18 cellular contexts compared by ENCODE assay signal in the genomic region with DNA sequence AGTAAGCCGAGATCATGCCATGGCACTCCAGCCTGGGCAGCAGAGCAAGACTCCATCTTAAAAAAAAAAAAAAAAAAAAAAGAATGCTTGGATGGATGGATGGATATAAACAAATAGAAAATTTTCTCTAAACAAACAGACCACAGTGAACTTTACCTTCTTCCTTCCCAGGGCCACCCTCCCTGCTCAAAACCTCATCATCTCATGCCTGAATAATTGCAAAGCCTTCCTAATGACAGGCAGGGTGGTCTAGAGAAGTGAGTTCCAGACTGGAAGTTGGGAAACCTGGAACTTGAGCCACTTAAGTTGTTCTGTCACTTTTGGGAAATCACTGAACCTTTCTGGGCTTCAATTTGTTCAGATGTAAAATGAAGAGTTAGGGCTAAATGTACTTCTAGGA. TPM values are rescaled to one million over a fixed set of nuclear protein-coding genes. Genes with fewer than 3 reads are reported as not detected.
DNase-seq lines count a peak whose midpoint lies in the region; FAIRE-seq and TF ChIP-seq lines count a peak whose summit lies in the region.
"Had no signal": no experiment of that assay in that cellular context is flagged by ENCODE, and none has a peak within 500 bp of the region (broad histone marks: within the 10 kb centered on the region; RNA-seq: fewer than 3 reads in every experiment).

No MANE protein-coding gene starts in this region.

- H3K36me3 ChIP-seq in GM23248 (ENCODE audit: low read depth) (0 out of 2 replicates have a peak, but pooled peaks cover 3% of the 10 kb centered on the region), keratinocyte (ENCODE audit: control insufficient read depth in 2 of 2, extremely low read depth in 1 of 2, insufficient read depth in 2 of 2, low read length in 2 of 2) (peaks cover 4 to 7% of the 10 kb centered on the region in 2 experiments), stomach (peaks cover 0 to 7% (median 2%) of the 10 kb centered on the region in 4 donors)
- H3K36me3 ChIP-seq: right lobe of liver had no signal

- 89 to 95% methylated on average over 1 of the region's 1 CpG for WGBS in GM23248 (ENCODE audit: low coverage in 1 of 2, low lambda C conversion rate in 2 of 2, missing lambda C conversion rate in 2 of 2), 2 experiments
- WGBS in stomach, 5 donors: 80 to 100% (median 94%) methylated on average over 1 of the region's 1 CpG

- no peaks in the 10 kb centered on the region for H3K9me1 ChIP-seq in keratinocyte (ENCODE audit: control insufficient read depth, extremely low read depth, insufficient read depth, low read length)

- DNase-seq in GM23248: no peak
- DNase-seq in keratinocyte (ENCODE audit: low read depth, low spot score): no peak
- no peak for DNase-seq in stomach
- DNase-seq in NCI-H526 treated with DMSO at 0.1 percent for 48 hours (lab: John Stamatoyannopoulos, UW): no peak
- no peak for DNase-seq in globus pallidus (ENCODE audit: low spot score)
- no peak for DNase-seq in substantia nigra (lab: John Stamatoyannopoulos, UW)
- DNase-seq in DMS53 (lab: John Stamatoyannopoulos, UW): no peak
- DNase-seq: activated CD8-positive, alpha-beta memory T cell treated with anti-CD3 and anti-CD28 coated beads, Interleukin-2, amount 50 U/mL, for 4 hours; left colon; NCI-H1417 treated with DMSO at 0.1 percent for 48 hours; NCI-H446; nephron progenitor cell; right lobe of liver; stimulated activated naive CD4-positive, alpha-beta T cell; SW 1271 had no signal

- peak overlapping the region; percentile 97 for H3K27ac ChIP-seq in GM23248
- H3K27ac ChIP-seq in angular gyrus (ENCODE audit: low read depth, low read length): peak overlapping the region; percentile 46
- H3K27ac ChIP-seq in keratinocyte (ENCODE audit: control insufficient read depth, insufficient read depth, low read length): peak overlapping the region; percentile 65
- H3K27ac ChIP-seq in stomach: peak overlapping the region in 4 of 5 donors; percentile 67 to 82 (median 75)
- H3K27ac ChIP-seq in substantia nigra (ENCODE audit: low read depth, low read length, poor library complexity, severe bottlenecking): no peak overlapping the region
- H3K27ac ChIP-seq: BLaER1 treated with 17β-estradiol and CSF1 and Interleukin-3, amounts not matched to agents 10 nM and 100 nM; right lobe of liver had no signal

- TF ChIP-seq CTCF in keratinocyte (optimal IDR thresholded peaks at IDR 0.05 in 1 of 3, IDR thresholded peaks at IDR 0.05 in 1 of 3, conservative IDR thresholded peaks at IDR 0.05 in 1 of 3; ENCODE audit: extremely low read depth in 1 of 3, insufficient read depth in 2 of 3, low read length in 3 of 3) (no peak), stomach (IDR thresholded peaks at IDR 0.05) (no peak)

- no peak for TF ChIP-seq EP300 in stomach (IDR thresholded peaks at IDR 0.05)

- dilution Hi-C loops in keratinocyte (cut with MboI; ENCODE audit: extremely low pct_ligation_motif_present, low sequenced_read_pairs): no loop called here

- peak overlapping the region; percentile 75 for H3K9ac ChIP-seq in GM23248
- no peak overlapping the region for H3K9ac ChIP-seq in keratinocyte (ENCODE audit: control insufficient read depth, extremely low read depth, insufficient read depth, low read length)
- H3K9ac ChIP-seq: BLaER1 treated with 17β-estradiol and CSF1 and Interleukin-3, amounts not matched to agents 10 nM and 100 nM had no signal

- no peak overlapping the region for H2AFZ ChIP-seq in GM23248
- no peak overlapping the region for H2AFZ ChIP-seq in keratinocyte (ENCODE audit: control insufficient read depth, low read length)

- intact Hi-C loops in stomach (cut with DNase I; ENCODE audit: low total_unique reads): no loop called here

- H4K20me1 ChIP-seq in GM23248 (ENCODE audit: insufficient read depth): no peaks in the 10 kb centered on the region; the same call in 1 of the 2 replicates
- H4K20me1 ChIP-seq in keratinocyte (ENCODE audit: control insufficient read depth, extremely low read depth, insufficient read depth, low read length): no peaks in the 10 kb centered on the region

- H3K9me2 ChIP-seq in GM23248 (ENCODE audit: insufficient read depth): no peaks in the 10 kb centered on the region

- H3K4me3 ChIP-seq in GM23248 (no peak overlapping the region), keratinocyte (ENCODE audit: control insufficient read depth in 2 of 3, extremely low read depth in 1 of 3, insufficient read depth in 2 of 3, low read depth in 1 of 3, low read length in 3 of 3) (no peak overlapping the region), stomach (no peak overlapping the region)
- H3K4me3 ChIP-seq: BLaER1 treated with 17β-estradiol and CSF1 and Interleukin-3, amounts not matched to agents 10 nM and 100 nM; right lobe of liver had no signal

- H3K4me2 ChIP-seq in GM23248 (ENCODE audit: unreplicated experiment) (peak overlapping the region; percentile 50), keratinocyte (ENCODE audit: control insufficient read depth, extremely low read depth, insufficient read depth, low read depth, low read length) (no peak overlapping the region)

- no peaks in the 10 kb centered on the region for H3K9me3 ChIP-seq in GM23248 (ENCODE audit: low read depth)
- no peaks in the 10 kb centered on the region for H3K9me3 ChIP-seq in keratinocyte (ENCODE audit: control insufficient read depth, low read depth, low read length)
- no peaks in the 10 kb centered on the region for H3K9me3 ChIP-seq in stomach
- H3K9me3 ChIP-seq: BLaER1 treated with 17β-estradiol and CSF1 and Interleukin-3, amounts not matched to agents 10 nM and 100 nM; right lobe of liver had no signal

- H3K4me1 ChIP-seq in GM23248 (ENCODE audit: insufficient read depth) (peaks cover 52% of the 10 kb centered on the region), keratinocyte (ENCODE audit: control insufficient read depth, extremely low read depth, insufficient read depth, low read length) (peaks cover 37% of the 10 kb centered on the region), stomach (peaks cover 13 to 65% (median 41%) of the 10 kb centered on the region in 4 donors)
- H3K4me1 ChIP-seq: right lobe of liver had no signal

- H3K27me3 ChIP-seq in GM23248 (replicated peaks; ENCODE audit: insufficient read depth) (no peaks in the 10 kb centered on the region), keratinocyte (ENCODE audit: control insufficient read depth, extremely low read depth, insufficient read depth, low read length) (no peaks in the 10 kb centered on the region), stomach (no peaks in the 10 kb centered on the region)
- H3K27me3 ChIP-seq: BLaER1 treated with 17β-estradiol and CSF1 and Interleukin-3, amounts not matched to agents 10 nM and 100 nM; right lobe of liver had no signal

- H3K79me2 ChIP-seq in GM23248 (ENCODE audit: insufficient read depth) (peaks cover 95% of the 10 kb centered on the region), keratinocyte (ENCODE audit: control insufficient read depth, insufficient read depth, low read length) (peaks cover 63% of the 10 kb centered on the region)

- in situ Hi-C loops in GM23248 (cut with MboI): no loop called here

- FAIRE-seq in keratinocyte (lab: Jason Lieb, UNC): no peak
- FAIRE-seq: GM12891 had no signal

- H3F3A ChIP-seq in GM23248 (ENCODE audit: insufficient read depth): peaks cover 74% of the 10 kb centered on the region

- TF ChIP-seq POLR2A in stomach (IDR thresholded peaks at IDR 0.05): no peak

RNA-seq across cellular contexts. Expression of a gene that starts 17.6 kb away (rescaled TPM):
- total RNA-seq in GM23248 (2014; rRNA removed; shearing (Covaris generic)): 82.8 and 86.6 TPM in 2 replicates
- 49.5 and 49.7 TPM in 2 replicates for polyA plus RNA-seq in GM23248 (2016; fragmentation: Nextera tagmentation; extraction: Ambion mirVana)
- polyA plus RNA-seq in keratinocyte: 76.9 to 112 TPM (median 84.8 TPM) in 3 replicates
- 27.7 TPM for polyA plus RNA-seq in keratinocyte (2011; ENCODE audit: low read depth)
- polyA plus RNA-seq in keratinocyte (2011; cell fraction: cytosol; rRNA removed): 26.3 and 45.0 TPM in 2 replicates
- 201 and 208 TPM in 2 replicates for polyA plus RNA-seq in keratinocyte (2011; cell fraction: nucleus; rRNA removed)
- 61.6 and 86.8 TPM in 2 replicates for polyA plus RNA-seq in keratinocyte (2012; ENCODE audit: low replicate concordance)
- polyA minus RNA-seq in keratinocyte: 144 to 335 TPM (median 224 TPM) in 3 replicates
- polyA minus RNA-seq in keratinocyte (2011; cell fraction: cytosol; rRNA and poly(A)+ RNA removed): 83.3 TPM
- polyA minus RNA-seq in keratinocyte (2011; cell fraction: nucleus; rRNA and poly(A)+ RNA removed): 266 and 461 TPM in 2 replicates
- total RNA-seq in stomach: 100 to 1,000 TPM in 2 of 5 donors, 10 to 100 TPM in 3; 38.5 to 353 (median 78.2) TPM
- polyA plus RNA-seq in stomach: 10 to 100 TPM in 1 of 3 donors, 1 to 10 TPM in 2; 4.4 to 23.6 (median 4.8) TPM
